Comparison of ENCODE assay signal across 3 cellular contexts in genomic region chr9:116218399-116218798, GRCh38.
"Had no signal": no experiment of that assay in that cellular context is flagged by ENCODE, and none has a peak within 500 bp of the region (broad histone marks: within the 10 kb centered on the region; RNA-seq: fewer than 3 reads in every experiment).

No MANE protein-coding gene starts in this region.

- ATAC-seq: GM12878 had no signal

- DNase-seq: GDM1, GF-D8 had no signal

- H3K4me3 ChIP-seq: GM12878 had no signal
